Comparison of ENCODE assay signal across 7 cellular contexts in the genomic region with DNA sequence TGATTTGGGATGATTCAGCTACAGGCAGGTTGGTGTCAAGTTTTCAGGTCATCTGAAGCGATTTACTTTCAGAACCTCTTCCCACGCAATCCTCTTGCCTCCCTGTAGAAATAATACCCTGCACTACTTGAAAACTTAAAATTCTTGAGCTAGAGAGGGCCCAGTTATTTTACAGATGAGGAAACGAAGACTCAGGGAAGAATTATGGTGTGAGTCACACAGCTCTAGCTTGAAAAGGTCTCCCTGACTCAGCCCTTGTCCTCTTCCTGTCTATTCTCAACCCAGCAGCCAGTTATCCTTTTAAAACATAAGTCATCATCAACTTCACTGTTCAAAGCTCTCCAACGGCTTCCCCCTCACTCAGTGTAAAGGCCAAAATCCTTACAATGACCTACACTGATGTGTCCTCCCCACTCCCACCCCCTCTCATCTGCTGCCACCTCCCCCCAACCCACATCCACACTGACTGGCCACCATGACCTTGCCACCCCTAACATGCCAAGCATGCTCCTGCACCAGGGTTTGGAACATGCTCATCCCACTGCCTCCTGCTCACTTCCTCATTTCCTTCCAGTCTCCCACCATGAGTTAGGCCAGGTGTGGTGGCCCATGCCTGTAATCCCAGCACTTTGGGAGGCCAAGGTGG. TPM values are rescaled to one million over a fixed set of nuclear protein-coding genes. Genes with fewer than 3 reads are reported as not detected.
DNase-seq lines count a peak whose midpoint lies in the region; ATAC-seq and TF ChIP-seq lines count a peak whose summit lies in the region.

No MANE protein-coding gene starts in this region.

- no peak for ATAC-seq in HG02840 (IDR thresholded peaks at IDR 0.05; ENCODE audit: low FRiP score, unreplicated experiment)

- H3K4me3 Mint-ChIP-seq in osteocyte (ENCODE audit: unreplicated experiment) = peak overlapping the region; percentile 63

- peak; percentile 66 for DNase-seq in GM13976 (ENCODE audit: low spot score)
- peak; percentile 55 to 85 for DNase-seq in NOMO-1 (lab: John Stamatoyannopoulos, UW; ENCODE audit: unreplicated experiment in 2 of 2)
- peak; percentile 95 for DNase-seq in dermis blood vessel endothelial cell
- no peak for DNase-seq in osteocyte (ENCODE audit: extremely low spot score, unreplicated experiment)
- DNase-seq in NCI-H345 treated with DMSO at 0.1 percent for 48 hours (lab: John Stamatoyannopoulos, UW; ENCODE audit: unreplicated experiment) = no peak
- DNase-seq in NCI-H82 treated with DMSO at 0.1 percent for 48 hours (lab: John Stamatoyannopoulos, UW; ENCODE audit: unreplicated experiment) = no peak

- peak overlapping the region; percentile 97 for H3K27ac Mint-ChIP-seq in osteocyte (ENCODE audit: unreplicated experiment)

- peaks cover 75% of the 10 kb centered on the region for H3K4me1 Mint-ChIP-seq in osteocyte (ENCODE audit: unreplicated experiment)

- H3K27me3 Mint-ChIP-seq in osteocyte (ENCODE audit: unreplicated experiment) = no peaks in the 10 kb centered on the region

- H3K9me3 Mint-ChIP-seq in osteocyte (ENCODE audit: unreplicated experiment) = no peaks in the 10 kb centered on the region

- in situ Hi-C loops in GM13976 (cut with MboI; ENCODE audit: low sequenced_read_pairs, unreplicated experiment) = no loop called here

- no peak for TF ChIP-seq CTCF in GM13976 (IDR thresholded peaks at IDR 0.05; ENCODE audit: borderline replicate concordance, control extremely low read depth, extremely low read depth, insufficient read depth, missing control alignments)
- no peak for TF ChIP-seq CTCF in osteocyte (IDR thresholded peaks at IDR 0.05)

- no peaks in the 10 kb centered on the region for H3K36me3 Mint-ChIP-seq in osteocyte (ENCODE audit: unreplicated experiment)

RNA-seq across cellular contexts. Expression of a gene that starts 3.4 kb away (rescaled TPM):
- 39.5 and 46.6 TPM in 2 replicates for total RNA-seq in dermis blood vessel endothelial cell
- 16.2 and 17.5 TPM in 2 replicates for total RNA-seq in osteocyte

Comparison
In these comparisons a context has a peak if more than half of its experiments do, and no peak if none do; other contexts are left out.
1. DNase-seq: peak in GM13976 (single experiment), NOMO-1 (2 of 2) and dermis blood vessel endothelial cell (single experiment); none in osteocyte (single experiment), NCI-H345 treated with DMSO at 0.1 percent for 48 hours (single experiment) and NCI-H82 treated with DMSO at 0.1 percent for 48 hours (single experiment).